In the genomic region with DNA sequence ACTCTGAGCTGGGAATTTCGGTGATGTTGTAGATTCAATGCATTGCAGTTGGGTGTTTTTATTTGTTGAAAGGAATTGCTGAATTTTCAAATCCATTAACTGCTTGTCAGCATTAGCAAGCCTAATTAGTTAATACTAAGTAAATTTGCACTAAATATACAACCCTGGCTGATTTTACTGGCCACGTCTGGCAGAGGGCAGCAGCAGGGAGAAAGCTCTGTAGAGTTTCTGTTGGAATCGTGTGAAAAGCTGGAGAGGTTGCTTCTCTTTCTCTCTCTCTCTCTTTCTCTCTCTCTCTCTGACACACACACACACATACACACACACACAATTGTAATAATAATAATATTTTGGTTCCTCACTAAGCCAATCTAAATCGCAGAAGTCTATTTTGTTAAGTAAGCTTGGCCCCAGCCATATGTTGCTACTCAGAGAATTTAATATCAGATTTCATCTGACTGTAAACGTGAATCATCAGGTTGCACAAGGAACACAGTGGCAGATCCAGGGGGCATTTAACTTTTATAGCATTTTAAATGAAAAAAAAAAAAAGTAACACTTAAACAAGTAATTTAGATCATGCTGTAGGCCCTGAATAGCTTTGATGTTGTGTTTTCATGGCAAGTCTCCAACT, we compare ENCODE assay signal across 1 cellular context.
TF ChIP-seq lines count a peak whose summit lies in the region.

No MANE protein-coding gene starts in this region.

TF ChIP-seq in HEK293, 187 proteins besides CTCF, POLR2A, EP300 and RAD21 (continued from another document and continues in another):
- no peak for TF ChIP-seq PATZ1 (tag by site-specific recombination; IDR thresholded peaks at IDR 0.05)
- TF ChIP-seq BCL11A (tag by site-specific recombination; IDR thresholded peaks at IDR 0.05; ENCODE audit: low read depth) = no peak
- TF ChIP-seq, protein P1, sequence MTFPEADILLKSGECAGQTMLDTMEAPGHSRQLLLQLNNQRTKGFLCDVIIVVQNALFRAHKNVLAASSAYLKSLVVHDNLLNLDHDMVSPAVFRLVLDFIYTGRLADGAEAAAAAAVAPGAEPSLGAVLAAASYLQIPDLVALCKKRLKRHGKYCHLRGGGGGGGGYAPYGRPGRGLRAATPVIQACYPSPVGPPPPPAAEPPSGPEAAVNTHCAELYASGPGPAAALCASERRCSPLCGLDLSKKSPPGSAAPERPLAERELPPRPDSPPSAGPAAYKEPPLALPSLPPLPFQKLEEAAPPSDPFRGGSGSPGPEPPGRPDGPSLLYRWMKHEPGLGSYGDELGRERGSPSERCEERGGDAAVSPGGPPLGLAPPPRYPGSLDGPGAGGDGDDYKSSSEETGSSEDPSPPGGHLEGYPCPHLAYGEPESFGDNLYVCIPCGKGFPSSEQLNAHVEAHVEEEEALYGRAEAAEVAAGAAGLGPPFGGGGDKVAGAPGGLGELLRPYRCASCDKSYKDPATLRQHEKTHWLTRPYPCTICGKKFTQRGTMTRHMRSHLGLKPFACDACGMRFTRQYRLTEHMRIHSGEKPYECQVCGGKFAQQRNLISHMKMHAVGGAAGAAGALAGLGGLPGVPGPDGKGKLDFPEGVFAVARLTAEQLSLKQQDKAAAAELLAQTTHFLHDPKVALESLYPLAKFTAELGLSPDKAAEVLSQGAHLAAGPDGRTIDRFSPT (tag by site-specific recombination; IDR thresholded peaks at IDR 0.05) = no peak
- TF ChIP-seq KLF9 (tag by site-specific recombination; IDR thresholded peaks at IDR 0.05; ENCODE audit: low read depth) = no peak
- no peak for TF ChIP-seq ZNF624 (tag by site-specific recombination; IDR thresholded peaks at IDR 0.05)
- no peak for TF ChIP-seq ZNF555 (tag by site-specific recombination; conservative IDR thresholded peaks at IDR 0.05)
- TF ChIP-seq GLI2 (tag by site-specific recombination; IDR thresholded peaks at IDR 0.05; ENCODE audit: borderline replicate concordance, low read depth) = 0 out of 2 replicates have a peak, but pooled peaks have one; percentile 5
- no peak for TF ChIP-seq ZFP41 (tag by site-specific recombination; IDR thresholded peaks at IDR 0.05; ENCODE audit: borderline replicate concordance)
- no peak for TF ChIP-seq ZNF404 (tag by site-specific recombination; IDR thresholded peaks at IDR 0.05)
- no peak for TF ChIP-seq ZNF600 (tag by site-specific recombination; IDR thresholded peaks at IDR 0.05)
- no peak for TF ChIP-seq ATF2 (tag by site-specific recombination; IDR thresholded peaks at IDR 0.05; ENCODE audit: low read depth)
- TF ChIP-seq INSM2 (tag by site-specific recombination; IDR thresholded peaks at IDR 0.05) = peak; percentile 51; the same call in 1 of the 2 replicates
- no peak for TF ChIP-seq ZNF23 (tag by site-specific recombination; IDR thresholded peaks at IDR 0.05; ENCODE audit: borderline replicate concordance)
- peak; percentile 42; the same call in 1 of the 2 replicates for TF ChIP-seq ZNF24 (tag by site-specific recombination; IDR thresholded peaks at IDR 0.05)
- TF ChIP-seq, protein P2, sequence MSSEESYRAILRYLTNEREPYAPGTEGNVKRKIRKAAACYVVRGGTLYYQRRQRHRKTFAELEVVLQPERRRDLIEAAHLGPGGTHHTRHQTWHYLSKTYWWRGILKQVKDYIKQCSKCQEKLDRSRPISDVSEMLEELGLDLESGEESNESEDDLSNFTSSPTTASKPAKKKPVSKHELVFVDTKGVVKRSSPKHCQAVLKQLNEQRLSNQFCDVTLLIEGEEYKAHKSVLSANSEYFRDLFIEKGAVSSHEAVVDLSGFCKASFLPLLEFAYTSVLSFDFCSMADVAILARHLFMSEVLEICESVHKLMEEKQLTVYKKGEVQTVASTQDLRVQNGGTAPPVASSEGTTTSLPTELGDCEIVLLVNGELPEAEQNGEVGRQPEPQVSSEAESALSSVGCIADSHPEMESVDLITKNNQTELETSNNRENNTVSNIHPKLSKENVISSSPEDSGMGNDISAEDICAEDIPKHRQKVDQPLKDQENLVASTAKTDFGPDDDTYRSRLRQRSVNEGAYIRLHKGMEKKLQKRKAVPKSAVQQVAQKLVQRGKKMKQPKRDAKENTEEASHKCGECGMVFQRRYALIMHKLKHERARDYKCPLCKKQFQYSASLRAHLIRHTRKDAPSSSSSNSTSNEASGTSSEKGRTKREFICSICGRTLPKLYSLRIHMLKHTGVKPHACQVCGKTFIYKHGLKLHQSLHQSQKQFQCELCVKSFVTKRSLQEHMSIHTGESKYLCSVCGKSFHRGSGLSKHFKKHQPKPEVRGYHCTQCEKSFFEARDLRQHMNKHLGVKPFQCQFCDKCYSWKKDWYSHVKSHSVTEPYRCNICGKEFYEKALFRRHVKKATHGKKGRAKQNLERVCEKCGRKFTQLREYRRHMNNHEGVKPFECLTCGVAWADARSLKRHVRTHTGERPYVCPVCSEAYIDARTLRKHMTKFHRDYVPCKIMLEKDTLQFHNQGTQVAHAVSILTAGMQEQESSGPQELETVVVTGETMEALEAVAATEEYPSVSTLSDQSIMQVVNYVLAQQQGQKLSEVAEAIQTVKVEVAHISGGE (tag by site-specific recombination; conservative IDR thresholded peaks at IDR 0.05; ENCODE audit: low read depth) = no peak
- no peak for TF ChIP-seq OVOL3 (tag by site-specific recombination; IDR thresholded peaks at IDR 0.05)
- no peak for TF ChIP-seq ZBTB17 (tag by site-specific recombination; IDR thresholded peaks at IDR 0.05)
- no peak for TF ChIP-seq ZNF513 (tag by site-specific recombination; IDR thresholded peaks at IDR 0.05)
- no peak for TF ChIP-seq ZNF701 (tag by site-specific recombination; IDR thresholded peaks at IDR 0.05)
- no peak for TF ChIP-seq ZNF214 (tag by site-specific recombination; IDR thresholded peaks at IDR 0.05; ENCODE audit: borderline replicate concordance)
- no peak for TF ChIP-seq WT1 (tag by site-specific recombination; IDR thresholded peaks at IDR 0.05)
- TF ChIP-seq ZIC2 (tag by site-specific recombination; IDR thresholded peaks at IDR 0.05) = 0 out of 2 replicates have a peak, but pooled peaks have one; percentile 11
- TF ChIP-seq ZNF416 (tag by site-specific recombination; IDR thresholded peaks at IDR 0.05) = no peak
- no peak for TF ChIP-seq ZNF677 (tag by site-specific recombination; IDR thresholded peaks at IDR 0.05)
- TF ChIP-seq ZNF341 (tag by site-specific recombination; IDR thresholded peaks at IDR 0.05; ENCODE audit: low read depth) = no peak
- no peak for TF ChIP-seq ZNF175 (tag by site-specific recombination; IDR thresholded peaks at IDR 0.05)
- 0 out of 2 replicates have a peak, but pooled peaks have one; percentile 23 for TF ChIP-seq ZNF324 (tag by site-specific recombination; IDR thresholded peaks at IDR 0.05)
- peak; percentile 50; the same call in 1 of the 2 replicates for TF ChIP-seq ZNF660 (tag by site-specific recombination; IDR thresholded peaks at IDR 0.05)
- TF ChIP-seq ZNF148 (tag by site-specific recombination; IDR thresholded peaks at IDR 0.05; ENCODE audit: borderline replicate concordance) = no peak
- TF ChIP-seq ZNF776 (tag by site-specific recombination; IDR thresholded peaks at IDR 0.05; ENCODE audit: borderline replicate concordance) = no peak
- TF ChIP-seq REPIN1 (tag by site-specific recombination; IDR thresholded peaks at IDR 0.05; ENCODE audit: low read depth) = peak; percentile 65; the same call in 1 of the 2 replicates
- no peak for TF ChIP-seq ZBTB8A (tag by site-specific recombination; IDR thresholded peaks at IDR 0.05)
- no peak for TF ChIP-seq ZNF792 (tag by site-specific recombination; IDR thresholded peaks at IDR 0.05)
- no peak for TF ChIP-seq YY2 (tag by site-specific recombination; IDR thresholded peaks at IDR 0.05)
- TF ChIP-seq ZNF626 (tag by site-specific recombination; IDR thresholded peaks at IDR 0.05) = no peak
- peak; percentile 18; the same call in 1 of the 2 replicates for TF ChIP-seq ZBTB44 (tag by site-specific recombination; IDR thresholded peaks at IDR 0.05)
- TF ChIP-seq OSR2 (tag by site-specific recombination; IDR thresholded peaks at IDR 0.05) = peak; percentile 91
- peak; percentile 87 for TF ChIP-seq ZNF843 (tag by site-specific recombination; IDR thresholded peaks at IDR 0.05)
- no peak for TF ChIP-seq SP2 (tag by site-specific recombination; IDR thresholded peaks at IDR 0.05)
- TF ChIP-seq GLIS1 (tag by site-specific recombination; IDR thresholded peaks at IDR 0.05) = peak; percentile 66; the same call in 1 of the 2 replicates
- TF ChIP-seq ZNF596 (tag by site-specific recombination; IDR thresholded peaks at IDR 0.05) = 0 out of 2 replicates have a peak, but pooled peaks have one; percentile 23
